ENCODE assay signal across 9 cellular contexts in genomic region chr20:33262658-33263065, GRCh38. TPM values are rescaled to one million over a fixed set of nuclear protein-coding genes. Genes with fewer than 3 reads are reported as not detected.
A peak's percentile ranks its signal among the peaks of the same experiment; 100 is the strongest.
DNase-seq lines count a peak whose midpoint lies in the region; ATAC-seq and TF ChIP-seq lines count a peak whose summit lies in the region.
"Had no signal": no experiment of that assay in that cellular context is flagged by ENCODE, and none has a peak within 500 bp of the region (broad histone marks: within the 10 kb centered on the region; RNA-seq: fewer than 3 reads in every experiment).

No MANE protein-coding gene starts in this region.

- H3K9ac ChIP-seq in OCI-LY3 (ENCODE audit: low read length), result no peak overlapping the region

- H3K36me3 ChIP-seq in OCI-LY3 (replicated peaks; ENCODE audit: low read depth, low read length) (no peaks in the 10 kb centered on the region), spleen (no peaks in the 10 kb centered on the region)

- H3K4me3 ChIP-seq in OCI-LY3 (ENCODE audit: low read length) (no peak overlapping the region), spleen (no peak overlapping the region)

- no peak overlapping the region for H3K4me2 ChIP-seq in OCI-LY3 (ENCODE audit: low read length)

- no peak for ATAC-seq in GM18511 (IDR thresholded peaks at IDR 0.05; ENCODE audit: unreplicated experiment)
- no peak for ATAC-seq in stimulated activated naive B cell treated with anti-CD40 and anti-IgM and Interleukin-4, amounts not matched to agents 10 μg/mL and 1 μg/mL and 100 μg/mL, for 72 hours (replicated peaks)

- no peaks in the 10 kb centered on the region for H3K4me1 ChIP-seq in OCI-LY3 (ENCODE audit: low read length)
- peaks cover 0 to 14% (median 4%) of the 10 kb centered on the region in 6 donors for H3K4me1 ChIP-seq in spleen

- H2AFZ ChIP-seq in OCI-LY3 (ENCODE audit: low read depth, low read length), result no peak overlapping the region

- H4K20me1 ChIP-seq in OCI-LY3 (ENCODE audit: insufficient read depth, low read length), result no peaks in the 10 kb centered on the region

- H3K27me3 ChIP-seq in OCI-LY3 (ENCODE audit: low read depth, low read length) (peaks cover 50% of the 10 kb centered on the region), spleen (replicated peaks in 1 of 7) (peaks cover 0 to 66% (median 0%) of the 10 kb centered on the region in 7 donors)

- TF ChIP-seq POLR2A in spleen (IDR thresholded peaks at IDR 0.05), result no peak

- DNase-seq in DMS153 (lab: John Stamatoyannopoulos, UW) (peak; percentile 48), HT1080 (ENCODE audit: low read depth) (peak; percentile 47), dermis microvascular lymphatic vessel endothelial cell (ENCODE audit: low read depth in 2 of 2) (peak; percentile 51 to 58), myocyte (ENCODE audit: low read depth) (peak; percentile 62), spleen (no peak)
- DNase-seq in stimulated activated naive B cell treated with anti-CD40 and anti-IgM and Interleukin-4, amounts not matched to agents 10 μg/mL and 1 μg/mL and 100 μg/mL, for 72 hours, result no peak

- WGBS in spleen, 5 donors, result 29 to 41% (median 34%) methylated on average over 5 of the region's 5 CpGs

- peaks cover 0 to 4% of the 10 kb centered on the region in 2 donors for H3K36me3 Mint-ChIP-seq in stimulated activated naive B cell treated with anti-CD40 and anti-IgM and Interleukin-4, amounts not matched to agents 10 μg/mL and 1 μg/mL and 100 μg/mL, for 72 hours

- peaks cover 20 to 26% of the 10 kb centered on the region in 2 donors for H3K27me3 Mint-ChIP-seq in stimulated activated naive B cell treated with anti-CD40 and anti-IgM and Interleukin-4, amounts not matched to agents 10 μg/mL and 1 μg/mL and 100 μg/mL, for 72 hours

- peaks cover 4 to 5% of the 10 kb centered on the region in 2 donors for H3K9me3 Mint-ChIP-seq in stimulated activated naive B cell treated with anti-CD40 and anti-IgM and Interleukin-4, amounts not matched to agents 10 μg/mL and 1 μg/mL and 100 μg/mL, for 72 hours

- no peak overlapping the region for H3K4me3 Mint-ChIP-seq in stimulated activated naive B cell treated with anti-CD40 and anti-IgM and Interleukin-4, amounts not matched to agents 10 μg/mL and 1 μg/mL and 100 μg/mL, for 72 hours

- no peaks in the 10 kb centered on the region for H3K79me2 ChIP-seq in OCI-LY3 (ENCODE audit: low read length)

- H3K9me3 ChIP-seq in OCI-LY3 (ENCODE audit: insufficient read depth, low read length) (0 out of 2 replicates have a peak, but pooled peaks cover 2% of the 10 kb centered on the region), spleen (peaks cover 0 to 7% (median 0%) of the 10 kb centered on the region in 8 donors)

- TF ChIP-seq CTCF in OCI-LY3 (IDR thresholded peaks at IDR 0.05; ENCODE audit: low read depth, low read length) (peak; percentile 56), spleen (IDR thresholded peaks at IDR 0.05 in 8 of 11, conservative IDR thresholded peaks at IDR 0.05 in 3 of 11) (peak in 3 of 11 experiments; percentile 25 to 43 (median 28))

- peaks cover 0 to 4% of the 10 kb centered on the region in 2 donors for H3K4me1 Mint-ChIP-seq in stimulated activated naive B cell treated with anti-CD40 and anti-IgM and Interleukin-4, amounts not matched to agents 10 μg/mL and 1 μg/mL and 100 μg/mL, for 72 hours

- H3K27ac ChIP-seq in OCI-LY3 (ENCODE audit: low read length), result no peak overlapping the region
- H3K27ac ChIP-seq in spleen, result peak overlapping the region in 3 of 8 donors; percentile 32 to 54 (median 46)

- intact Hi-C loops in spleen (cut with DNase I; ENCODE audit: low total_unique reads), result no loop called here

- H3K27ac Mint-ChIP-seq in stimulated activated naive B cell treated with anti-CD40 and anti-IgM and Interleukin-4, amounts not matched to agents 10 μg/mL and 1 μg/mL and 100 μg/mL, for 72 hours, result no peak overlapping the region

RNA-seq across cellular contexts. Expression of gene BPIFB1, which starts 20.4 kb away (rescaled TPM):
- not detected in 2 replicates for total RNA-seq in HT1080 (2014; rRNA removed; shearing (Covaris generic))
- not detected in 2 replicates for polyA plus RNA-seq in HT1080 (2015; cell fraction: cytosol; rRNA removed)
- not detected in 2 replicates for polyA plus RNA-seq in HT1080 (2015; cell fraction: nucleus; rRNA removed)
- total RNA-seq in dermis microvascular lymphatic vessel endothelial cell, result not detected in 2 replicates
- total RNA-seq in myocyte, result not detected in 2 replicates
- not detected for polyA plus RNA-seq in myocyte (2012)
- not detected for total RNA-seq in spleen
- under 1 TPM in 2 of 3 donors, not detected in 1; 0.06 TPM for polyA plus RNA-seq in spleen
- total RNA-seq: activated CD8-positive, alpha-beta memory T cell treated with anti-CD3 and anti-CD28 coated beads for 36 hours had no signal

RNA-seq across cellular contexts. Expression of gene BPIFA1, which starts 26.9 kb away (rescaled TPM):
- not detected in 2 replicates for total RNA-seq in HT1080 (2014; rRNA removed; shearing (Covaris generic))
- not detected in 2 replicates for polyA plus RNA-seq in HT1080 (2015; cell fraction: cytosol; rRNA removed)
- not detected in 2 replicates for polyA plus RNA-seq in HT1080 (2015; cell fraction: nucleus; rRNA removed)
- total RNA-seq in dermis microvascular lymphatic vessel endothelial cell (not detected in 2 replicates), myocyte (not detected in 2 replicates), spleen (not detected)
- not detected for polyA plus RNA-seq in myocyte (2012)
- not detected for polyA plus RNA-seq in spleen
- total RNA-seq: activated CD8-positive, alpha-beta memory T cell treated with anti-CD3 and anti-CD28 coated beads for 36 hours had no signal

RNA-seq across cellular contexts. Expression of gene BPIFA3, which starts 45.5 kb away (rescaled TPM):
- total RNA-seq in HT1080 (2014; rRNA removed; shearing (Covaris generic)), result not detected in 2 replicates
- polyA plus RNA-seq in HT1080 (2015; cell fraction: cytosol; rRNA removed), result not detected in 2 replicates
- not detected in 2 replicates for polyA plus RNA-seq in HT1080 (2015; cell fraction: nucleus; rRNA removed)
- not detected in 2 replicates for total RNA-seq in dermis microvascular lymphatic vessel endothelial cell
- total RNA-seq in myocyte, result not detected in 2 replicates
- polyA plus RNA-seq in myocyte (2012), result not detected
- not detected for total RNA-seq in spleen
- polyA plus RNA-seq in spleen, result not detected
- total RNA-seq: activated CD8-positive, alpha-beta memory T cell treated with anti-CD3 and anti-CD28 coated beads for 36 hours had no signal

Comparison
In these comparisons a context has a peak if more than half of its experiments do, and no peak if none do; other contexts are left out.
1. DNase-seq: peak in DMS153 (single experiment), HT1080 (single experiment), dermis microvascular lymphatic vessel endothelial cell (2 of 2) and myocyte (single experiment); none in spleen (single experiment) and stimulated activated naive B cell treated with anti-CD40 and anti-IgM and Interleukin-4, amounts not matched to agents 10 μg/mL and 1 μg/mL and 100 μg/mL, for 72 hours (single experiment).